In genomic region chr6:4167833-4168232, GRCh38 we compare ENCODE assay signal across 28 cellular contexts.
"Had no signal": no experiment of that assay in that cellular context is flagged by ENCODE, and none has a peak within 500 bp of the region (broad histone marks: within the 10 kb centered on the region; RNA-seq: fewer than 3 reads in every experiment).

No MANE protein-coding gene starts in this region.

- H3K4me1 Mint-ChIP-seq: stimulated activated effector memory CD8-positive, alpha-beta T cell treated with anti-CD3 and anti-CD28 coated beads, Interleukin-12 subunit alpha, Interleukin-12 subunit beta, amount 100 ng/mL, for 72 hours had no signal

- H3K4me3 Mint-ChIP-seq: nephron; neural progenitor cell; stimulated activated effector memory CD8-positive, alpha-beta T cell treated with anti-CD3 and anti-CD28 coated beads, Interleukin-12 subunit alpha, Interleukin-12 subunit beta, amount 100 ng/mL, for 72 hours; stimulated activated naive B cell treated with anti-CD40 and anti-IgM and Interleukin-4, amounts not matched to agents 10 μg/mL and 1 μg/mL and 100 μg/mL, for 72 hours; stimulated activated naive CD8-positive, alpha-beta T cell treated with anti-CD3 and anti-CD28 coated beads, Interleukin-15, Interleukin-2, amounts not matched to agents 100 ng/mL and 50 ng/mL, for 24 hours had no signal

- H3K9me3 Mint-ChIP-seq: stimulated activated effector memory CD8-positive, alpha-beta T cell treated with anti-CD3 and anti-CD28 coated beads, Interleukin-12 subunit alpha, Interleukin-12 subunit beta, amount 100 ng/mL, for 72 hours; stimulated activated naive B cell treated with anti-CD40 and anti-IgM and Interleukin-4, amounts not matched to agents 10 μg/mL and 1 μg/mL and 100 μg/mL, for 72 hours had no signal

- H3K79me2 ChIP-seq: parathyroid adenoma had no signal

- H3K27ac Mint-ChIP-seq: nephron; neural progenitor cell; progenitor cell of endocrine pancreas; stimulated activated effector memory CD8-positive, alpha-beta T cell treated with anti-CD3 and anti-CD28 coated beads, Interleukin-12 subunit alpha, Interleukin-12 subunit beta, amount 100 ng/mL, for 72 hours; stimulated activated naive B cell treated with anti-CD40 and anti-IgM and Interleukin-4, amounts not matched to agents 10 μg/mL and 1 μg/mL and 100 μg/mL, for 72 hours; stimulated activated naive CD8-positive, alpha-beta T cell treated with anti-CD3 and anti-CD28 coated beads, Interleukin-15, Interleukin-2, amounts not matched to agents 100 ng/mL and 50 ng/mL, for 24 hours had no signal

- H3K36me3 ChIP-seq: neural progenitor cell, ovary, right lobe of liver, sigmoid colon, stomach, thoracic aorta, thyroid gland, tibial nerve, upper lobe of left lung, vagina had no signal

- H3K4me1 ChIP-seq: parathyroid adenoma, psoas muscle, right lobe of liver, sigmoid colon, thyroid gland, tibial nerve, upper lobe of left lung, vagina had no signal

- H3K27ac ChIP-seq: neural progenitor cell, ovary, parathyroid adenoma, psoas muscle, right lobe of liver, sigmoid colon, stomach, thoracic aorta, thyroid gland, tibial nerve, upper lobe of left lung, vagina had no signal

- H3K9me3 ChIP-seq: ovary, psoas muscle, right lobe of liver, stomach, thoracic aorta, thyroid gland, upper lobe of left lung, vagina had no signal

- H3K27me3 ChIP-seq: neural progenitor cell, ovary, right lobe of liver, sigmoid colon, stomach, thyroid gland, tibial nerve, upper lobe of left lung, vagina had no signal

- H3K9ac ChIP-seq: neural progenitor cell, parathyroid adenoma had no signal

- H3K4me3 ChIP-seq: neural progenitor cell, ovary, psoas muscle, right lobe of liver, sigmoid colon, stomach, thoracic aorta, thyroid gland, tibial nerve, upper lobe of left lung, vagina had no signal

- ATAC-seq: psoas muscle; right cardiac atrium; right lobe of liver; stimulated activated effector memory CD8-positive, alpha-beta T cell treated with anti-CD3 and anti-CD28 coated beads, Interleukin-12 subunit alpha, Interleukin-12 subunit beta, amount 100 ng/mL, for 72 hours; stimulated activated naive B cell treated with anti-CD40 and anti-IgM and Interleukin-4, amounts not matched to agents 10 μg/mL and 1 μg/mL and 100 μg/mL, for 72 hours had no signal

- H3K27me3 Mint-ChIP-seq: progenitor cell of endocrine pancreas had no signal

- H3K36me3 Mint-ChIP-seq: stimulated activated effector memory CD8-positive, alpha-beta T cell treated with anti-CD3 and anti-CD28 coated beads, Interleukin-12 subunit alpha, Interleukin-12 subunit beta, amount 100 ng/mL, for 72 hours; stimulated activated naive B cell treated with anti-CD40 and anti-IgM and Interleukin-4, amounts not matched to agents 10 μg/mL and 1 μg/mL and 100 μg/mL, for 72 hours had no signal

- DNase-seq: occipital lobe; ovary; posterior cingulate gyrus; psoas muscle; right cardiac atrium; right lobe of liver; sigmoid colon; small intestine; stimulated activated CD4-positive, alpha-beta T cell treated with anti-CD3 and anti-CD28 coated beads, Interleukin-15, amount 100 ng/mL, for 24 hours; stimulated activated CD4-positive, alpha-beta T cell treated with anti-CD3 and anti-CD28 coated beads, Interleukin-2, amount 100 ng/mL, for 24 hours; stimulated activated CD4-positive, alpha-beta T cell treated with anti-CD3 and anti-CD28 coated beads, Interleukin-2, amount 100 ng/mL, for 48 hours; stimulated activated CD4-positive, alpha-beta T cell treated with anti-CD3 and anti-CD28 coated beads, Interleukin-4, amount 100 ng/mL, for 24 hours; stimulated activated naive B cell treated with anti-CD40 and anti-IgM and Interleukin-4, amounts not matched to agents 10 μg/mL and 1 μg/mL and 100 μg/mL, for 72 hours; stimulated activated naive CD4-positive, alpha-beta T cell treated with Interleukin-2 at 50 U/mL for 16 hours; stomach; thyroid gland; trophoblast cell; upper lobe of left lung had no signal

- H2AFZ ChIP-seq: neural progenitor cell, parathyroid adenoma had no signal

- FAIRE-seq: small intestine, urothelium cell line had no signal

- H3K4me2 ChIP-seq: neural progenitor cell had no signal
